In genomic region chr1:228108055-228108690, GRCh38 we compare ENCODE assay signal across 8 cellular contexts. TPM values are rescaled to one million over a fixed set of nuclear protein-coding genes. Genes with fewer than 3 reads are reported as not detected.
DNase-seq lines count a peak whose midpoint lies in the region; ATAC-seq lines count a peak whose summit lies in the region.

No MANE protein-coding gene starts in this region.

- no peak for DNase-seq in T-helper 1 cell
- DNase-seq in activated CD4-positive, alpha-beta memory T cell treated with anti-CD3 and anti-CD28 coated beads for 36 hours = no peak
- no peak for DNase-seq in GM03348 (ENCODE audit: low spot score)
- no peak for DNase-seq in stimulated activated CD4-positive, alpha-beta T cell treated with anti-CD3 and anti-CD28 coated beads, Interleukin-2, amount 100 ng/mL, for 24 hours

- peaks cover 19% of the 10 kb centered on the region for H3K36me3 ChIP-seq in iPS-18a (ENCODE audit: control insufficient read depth, low read depth, low read length)
- H3K36me3 ChIP-seq in stomach smooth muscle (ENCODE audit: control insufficient read depth in 2 of 2, insufficient read depth in 2 of 2, low read length in 2 of 2) = peaks cover 4 to 10% of the 10 kb centered on the region in 2 donors

- H3K27ac Mint-ChIP-seq in T-helper 1 cell treated with Interleukin-12 subunit alpha and Interleukin-12 subunit beta and Interleukin-4 antibody, amounts not matched to agents 30 μg/mL and 1 μg/mL, for 36 hours = peak overlapping the region; percentile 94
- peak overlapping the region; percentile 84 for H3K27ac Mint-ChIP-seq in activated CD4-positive, alpha-beta memory T cell treated with anti-CD3 and anti-CD28 coated beads for 36 hours

- H3K9me3 Mint-ChIP-seq in T-helper 1 cell treated with Interleukin-12 subunit alpha and Interleukin-12 subunit beta and Interleukin-4 antibody, amounts not matched to agents 30 μg/mL and 1 μg/mL, for 36 hours = no peaks in the 10 kb centered on the region
- H3K9me3 Mint-ChIP-seq in activated CD4-positive, alpha-beta memory T cell treated with anti-CD3 and anti-CD28 coated beads for 36 hours = no peaks in the 10 kb centered on the region

- H3K4me1 ChIP-seq in iPS-18a (ENCODE audit: control insufficient read depth, low read depth, low read length) (no peaks in the 10 kb centered on the region), stomach smooth muscle (ENCODE audit: control insufficient read depth, insufficient read depth, low read length) (peaks cover 35% of the 10 kb centered on the region)

- H3K4me3 Mint-ChIP-seq in T-helper 1 cell treated with Interleukin-12 subunit alpha and Interleukin-12 subunit beta and Interleukin-4 antibody, amounts not matched to agents 30 μg/mL and 1 μg/mL, for 36 hours = peak overlapping the region; percentile 89
- peak overlapping the region; percentile 89 for H3K4me3 Mint-ChIP-seq in activated CD4-positive, alpha-beta memory T cell treated with anti-CD3 and anti-CD28 coated beads for 36 hours

- CTCF ChIA-PET in activated CD4-positive, alpha-beta memory T cell treated with anti-CD3 and anti-CD28 coated beads for 36 hours (lab: Charles Lee) = no interaction called here

- POLR2A ChIA-PET in activated CD4-positive, alpha-beta memory T cell treated with anti-CD3 and anti-CD28 coated beads for 36 hours (lab: Charles Lee) = interaction anchor here (1.1 kb wide), 1 partner anchor 32 kb away, joined by 4 read pairs; the partner anchor contains the start of gene GUK1

- H3K27ac ChIP-seq in iPS-18a (ENCODE audit: low read length) = no peak overlapping the region
- peak overlapping the region; percentile 92 for H3K27ac ChIP-seq in stomach smooth muscle (ENCODE audit: low read length)

- no peaks in the 10 kb centered on the region for H3K27me3 Mint-ChIP-seq in T-helper 1 cell treated with Interleukin-12 subunit alpha and Interleukin-12 subunit beta and Interleukin-4 antibody, amounts not matched to agents 30 μg/mL and 1 μg/mL, for 36 hours (ENCODE audit: low read depth)
- no peaks in the 10 kb centered on the region for H3K27me3 Mint-ChIP-seq in activated CD4-positive, alpha-beta memory T cell treated with anti-CD3 and anti-CD28 coated beads for 36 hours

- peaks cover 3% of the 10 kb centered on the region for H3K36me3 Mint-ChIP-seq in T-helper 1 cell treated with Interleukin-12 subunit alpha and Interleukin-12 subunit beta and Interleukin-4 antibody, amounts not matched to agents 30 μg/mL and 1 μg/mL, for 36 hours (ENCODE audit: low read depth)
- peaks cover 13% of the 10 kb centered on the region for H3K36me3 Mint-ChIP-seq in activated CD4-positive, alpha-beta memory T cell treated with anti-CD3 and anti-CD28 coated beads for 36 hours

- intact Hi-C loops in activated CD4-positive, alpha-beta memory T cell treated with anti-CD3 and anti-CD28 coated beads for 36 hours (cut with micrococcal nuclease) = no loop called here

- no peaks in the 10 kb centered on the region for H3K9me3 ChIP-seq in iPS-18a (ENCODE audit: control insufficient read depth, low read depth, low read length)
- H3K9me3 ChIP-seq in stomach smooth muscle (ENCODE audit: control insufficient read depth in 2 of 2, low read length in 2 of 2) = no peaks in the 10 kb centered on the region

- H3K4me3 ChIP-seq in iPS-18a (ENCODE audit: low read length) = peak overlapping the region; percentile 85
- H3K4me3 ChIP-seq in stomach smooth muscle (ENCODE audit: low read length in 2 of 2) = peak overlapping the region; percentile 90 to 94

- H3K9ac ChIP-seq in iPS-18a (ENCODE audit: low read length) (peak overlapping the region; percentile 85), stomach smooth muscle (ENCODE audit: low read length in 2 of 2) (peak overlapping the region; percentile 94 to 97)

- H3K27me3 ChIP-seq in iPS-18a (ENCODE audit: control insufficient read depth, insufficient read depth, low read length) (peaks cover 8% of the 10 kb centered on the region), stomach smooth muscle (ENCODE audit: control insufficient read depth in 1 of 2, insufficient read depth in 2 of 2, low read length in 2 of 2) (no peaks in the 10 kb centered on the region)

- H3K4me1 Mint-ChIP-seq in T-helper 1 cell treated with Interleukin-12 subunit alpha and Interleukin-12 subunit beta and Interleukin-4 antibody, amounts not matched to agents 30 μg/mL and 1 μg/mL, for 36 hours (ENCODE audit: low read depth) = peaks cover 20% of the 10 kb centered on the region
- H3K4me1 Mint-ChIP-seq in activated CD4-positive, alpha-beta memory T cell treated with anti-CD3 and anti-CD28 coated beads for 36 hours (ENCODE audit: low read depth) = peaks cover 35% of the 10 kb centered on the region

- ATAC-seq in HG03520 (IDR thresholded peaks at IDR 0.05; ENCODE audit: unreplicated experiment) = no peak

RNA-seq across cellular contexts. Expression of gene MRPL55, which starts 0.9 kb away (rescaled TPM):
- total RNA-seq in activated CD4-positive, alpha-beta memory T cell treated with anti-CD3 and anti-CD28 coated beads for 36 hours = 10 to 100 TPM; 51.1 to 52.7 TPM

RNA-seq across cellular contexts. Expression of gene C1orf35, which starts 5.0 kb away (rescaled TPM):
- total RNA-seq in activated CD4-positive, alpha-beta memory T cell treated with anti-CD3 and anti-CD28 coated beads for 36 hours = 10 to 100 TPM; 21.9 to 22.1 TPM

RNA-seq across cellular contexts. Expression of gene ARF1, which starts 25.7 kb away (rescaled TPM):
- 100 to 1,000 TPM; 346 to 355 TPM for total RNA-seq in activated CD4-positive, alpha-beta memory T cell treated with anti-CD3 and anti-CD28 coated beads for 36 hours

RNA-seq across cellular contexts. Expression of gene GUK1, which starts 31.9 kb away (rescaled TPM):
- 100 to 1,000 TPM; 229 to 239 TPM for total RNA-seq in activated CD4-positive, alpha-beta memory T cell treated with anti-CD3 and anti-CD28 coated beads for 36 hours

RNA-seq across cellular contexts. Expression of gene GJC2, which starts 41.6 kb away (rescaled TPM):
- total RNA-seq in activated CD4-positive, alpha-beta memory T cell treated with anti-CD3 and anti-CD28 coated beads for 36 hours = under 1 TPM; 0.41 to 0.57 TPM
